Comparison of ENCODE assay signal across 13 cellular contexts in genomic region chr17:27340990-27341595, GRCh38. TPM values are rescaled to one million over a fixed set of nuclear protein-coding genes. Genes with fewer than 3 reads are reported as not detected.
DNase-seq lines count a peak whose midpoint lies in the region; ATAC-seq, FAIRE-seq and TF ChIP-seq lines count a peak whose summit lies in the region.
"Had no signal": no experiment of that assay in that cellular context is flagged by ENCODE, and none has a peak within 500 bp of the region (broad histone marks: within the 10 kb centered on the region; RNA-seq: fewer than 3 reads in every experiment).

No MANE protein-coding gene starts in this region.

- DNase-seq in A549 (ENCODE audit: low read depth in 1 of 2, low spot score in 1 of 2) (no peak), H9 (no peak), immature natural killer cell (no peak), NCI-H345 treated with DMSO at 0.1 percent for 48 hours (lab: John Stamatoyannopoulos, UW; ENCODE audit: unreplicated experiment) (no peak), GM23248 (no peak)
- no peak for DNase-seq in activated CD4-positive, alpha-beta T cell treated with anti-CD3 and anti-CD28 coated beads, Interleukin-2, amount 50 U/mL, for 48 hours
- DNase-seq: NCI-H1048; pancreas; stimulated activated CD4-positive, alpha-beta T cell treated with anti-CD3 and anti-CD28 coated beads, Interleukin-15, amount 100 ng/mL, for 24 hours had no signal

- H3K9me3 Mint-ChIP-seq in H9 (no peaks in the 10 kb centered on the region; a peak in 1 of 5 replicates), immature natural killer cell (no peaks in the 10 kb centered on the region)
- H3K9me3 Mint-ChIP-seq: activated T-helper 1 cell treated with anti-CD3 and anti-CD28 coated beads, Interleukin-12 subunit alpha, Interleukin-12 subunit beta, Interleukin-2, Interleukin-4 antibody, amounts not matched to agents 30 ng/mL and 10 ng/mL and 1 ng/mL, durations not matched to agents 14 hours and 24 hours and 36 hours had no signal

- H3K9me3 ChIP-seq in A549 = no peaks in the 10 kb centered on the region
- no peaks in the 10 kb centered on the region for H3K9me3 ChIP-seq in H9 (ENCODE audit: control insufficient read depth, low read depth, low read length)
- H3K9me3 ChIP-seq in SU-DHL-6 (ENCODE audit: insufficient read depth, low read length) = no peaks in the 10 kb centered on the region
- H3K9me3 ChIP-seq in GM23248 (ENCODE audit: low read depth) = no peaks in the 10 kb centered on the region
- H3K9me3 ChIP-seq: pancreas, suprapubic skin had no signal

- no peak overlapping the region for H3K23ac ChIP-seq in H9 (ENCODE audit: insufficient read length, low read depth, low read length)

- H3K4ac ChIP-seq in H9 (ENCODE audit: low read depth, low read length) = no peak overlapping the region

- no peak overlapping the region for H4K8ac ChIP-seq in H9 (replicated peaks; ENCODE audit: insufficient read length, low read depth, low read length)

- in situ Hi-C loops in GM23248 (cut with MboI) = loop anchor here (10.0 kb wide), 1 partner anchor 154 kb away; no protein-coding TSS in a partner anchor

- no peak overlapping the region for H4K5ac ChIP-seq in H9 (ENCODE audit: insufficient read length, low read depth, low read length)

- no peak overlapping the region for H3T11ph ChIP-seq in H9 (ENCODE audit: low read length)

- H2AFZ ChIP-seq in H9 (ENCODE audit: low read length) (no peak overlapping the region), SU-DHL-6 (ENCODE audit: low read depth, low read length, severe bottlenecking) (peak overlapping the region; percentile 73), GM23248 (no peak overlapping the region)

- ATAC-seq in A549 (peak; percentile 7 to 28; a peak in 4 of 6 replicates), HG02759 (IDR thresholded peaks at IDR 0.05; ENCODE audit: unreplicated experiment) (no peak)

- H3F3A ChIP-seq in SU-DHL-6 (ENCODE audit: insufficient read depth) (peaks cover 43% of the 10 kb centered on the region), GM23248 (ENCODE audit: insufficient read depth) (no peaks in the 10 kb centered on the region)

- no peak for TF ChIP-seq EP300 in A549 (IDR thresholded peaks at IDR 0.05)

- H3K4me3 ChIP-seq in A549 (no peak overlapping the region), SU-DHL-6 (ENCODE audit: insufficient read depth, low read length, poor library complexity, severe bottlenecking) (no peak overlapping the region), GM23248 (no peak overlapping the region)
- H3K4me3 ChIP-seq: pancreas, suprapubic skin had no signal

- H2BK120ac ChIP-seq in H9 (ENCODE audit: low read depth, low read length, poor library complexity, severe bottlenecking) = no peak overlapping the region

- peaks cover 20% of the 10 kb centered on the region for H3K4me1 ChIP-seq in A549
- H3K4me1 ChIP-seq in H9 (ENCODE audit: insufficient read depth, low read length) = peaks cover 10% of the 10 kb centered on the region; the same call in 1 of the 2 replicates
- H3K4me1 ChIP-seq in GM23248 (ENCODE audit: insufficient read depth) = no peaks in the 10 kb centered on the region

- no peak for TF ChIP-seq RAD21 in A549 (conservative IDR thresholded peaks at IDR 0.05 in 1 of 2, IDR thresholded peaks at IDR 0.05 in 1 of 2)

- H3K18ac ChIP-seq in H9 (ENCODE audit: insufficient read length, low read depth, low read length) = no peak overlapping the region

- no peak overlapping the region for H2BK15ac ChIP-seq in H9 (ENCODE audit: low read depth, low read length)

- no peaks in the 10 kb centered on the region for H3K79me1 ChIP-seq in H9 (ENCODE audit: insufficient read depth, low read depth, low read length, poor library complexity, severe bottlenecking)

- no peak for TF ChIP-seq CTCF in A549 (IDR thresholded peaks at IDR 0.05)
- TF ChIP-seq CTCF in H9 (conservative IDR thresholded peaks at IDR 0.05) = no peak
- no peak for TF ChIP-seq CTCF in SU-DHL-6 (IDR thresholded peaks at IDR 0.05; ENCODE audit: insufficient read depth, low read length, poor library complexity, severe bottlenecking)

- H4K20me1 ChIP-seq in H9 (ENCODE audit: control insufficient read depth, insufficient read depth, insufficient read length) (no peaks in the 10 kb centered on the region), SU-DHL-6 (ENCODE audit: low read depth, low read length) (no peaks in the 10 kb centered on the region), GM23248 (ENCODE audit: insufficient read depth) (no peaks in the 10 kb centered on the region)

- WGBS in A549 (ENCODE audit: missing lambda C conversion rate) = 80% methylated on average over 7 of the region's 7 CpGs
- no CpG with 5 or more reads among the region's 7 CpGs for WGBS in H9 (ENCODE audit: extremely low coverage, insufficient read length, low lambda C conversion rate)
- WGBS in GM23248 (ENCODE audit: low coverage in 1 of 2, low lambda C conversion rate in 2 of 2, missing lambda C conversion rate in 2 of 2), 2 experiments = 21 to 25% methylated on average over 7 of the region's 7 CpGs

- no peak for TF ChIP-seq POLR2A in A549 (IDR thresholded peaks at IDR 0.05; ENCODE audit: low read length)

- no peaks in the 10 kb centered on the region for H3K36me3 Mint-ChIP-seq in H9 (ENCODE audit: insufficient read depth in 1 of 3, low read depth in 3 of 3)
- peaks cover 0 to 9% (median 0%) of the 10 kb centered on the region in 3 donors for H3K36me3 Mint-ChIP-seq in immature natural killer cell

- H3K27ac Mint-ChIP-seq in H9 = peak overlapping the region; percentile 14 to 95 (median 47); a peak in 5 of 7 replicates
- H3K27ac Mint-ChIP-seq in immature natural killer cell = peak overlapping the region; percentile 51 to 90 (median 72)
- H3K27ac Mint-ChIP-seq: activated T-helper 1 cell treated with anti-CD3 and anti-CD28 coated beads, Interleukin-12 subunit alpha, Interleukin-12 subunit beta, Interleukin-2, Interleukin-4 antibody, amounts not matched to agents 30 ng/mL and 10 ng/mL and 1 ng/mL, durations not matched to agents 14 hours and 24 hours and 36 hours had no signal

- peak overlapping the region; percentile 52; the same call in 1 of the 2 replicates for H3K14ac ChIP-seq in H9 (ENCODE audit: insufficient read depth, low read length)

- no peak for FAIRE-seq in A549 (lab: Jason Lieb, UNC)
- FAIRE-seq: pancreas had no signal

- H3K27me3 ChIP-seq in H9 (ENCODE audit: insufficient read depth, low read length) = no peaks in the 10 kb centered on the region
- no peaks in the 10 kb centered on the region for H3K27me3 ChIP-seq in SU-DHL-6 (ENCODE audit: low read length)
- H3K27me3 ChIP-seq in GM23248 (replicated peaks; ENCODE audit: insufficient read depth) = no peaks in the 10 kb centered on the region
- H3K27me3 ChIP-seq: pancreas, suprapubic skin had no signal

- no peak overlapping the region for H3K56ac ChIP-seq in H9 (ENCODE audit: insufficient read length, low read depth, low read length)

- H3K27ac ChIP-seq in A549 (peak overlapping the region; percentile 54 to 66; a peak in 4 of 6 replicates), H9 (ENCODE audit: insufficient read length, low read depth, low read length) (no peak overlapping the region), SU-DHL-6 (ENCODE audit: low read depth, low read length) (peak overlapping the region; percentile 92), GM23248 (no peak overlapping the region)
- H3K27ac ChIP-seq: pancreas, suprapubic skin had no signal

- H3K9ac ChIP-seq in H9 (ENCODE audit: extremely low read depth, insufficient read length, low read length) (no peak overlapping the region), SU-DHL-6 (ENCODE audit: low read length) (peak overlapping the region; percentile 26), GM23248 (no peak overlapping the region)

- CTCF ChIA-PET in A549 (lab: Yijun Ruan, JAX) = interaction anchor here (1.1 to 18.1 kb wide), 10 partner anchors 8 to 262 kb away, joined by 3 to 306 read pairs (median 4); partner anchors contain the start of gene WSB1

- POLR2A ChIA-PET in A549 (lab: Yijun Ruan, JAX) = interaction anchor here (1.4 kb wide), 1 partner anchor 47 kb away, joined by 4 read pairs; no protein-coding TSS in a partner anchor

- H3K36me3 ChIP-seq in SU-DHL-6 (ENCODE audit: low read length) (no peaks in the 10 kb centered on the region), GM23248 (ENCODE audit: low read depth) (no peaks in the 10 kb centered on the region)
- H3K36me3 ChIP-seq: pancreas, suprapubic skin had no signal

- no peaks in the 10 kb centered on the region for H3K79me2 ChIP-seq in H9 (ENCODE audit: insufficient read depth, low read length)
- H3K79me2 ChIP-seq in SU-DHL-6 (ENCODE audit: insufficient read depth, low read length) = no peaks in the 10 kb centered on the region
- H3K79me2 ChIP-seq in GM23248 (ENCODE audit: insufficient read depth) = no peaks in the 10 kb centered on the region

- H2AK5ac ChIP-seq in H9 (ENCODE audit: insufficient read length, low read length) = no peak overlapping the region

- no peak overlapping the region for H2BK12ac ChIP-seq in H9 (ENCODE audit: insufficient read length, low read depth, low read length)

- peaks cover 3% of the 10 kb centered on the region for H3K23me2 ChIP-seq in H9 (ENCODE audit: insufficient read length, low read depth, low read length, poor library complexity, severe bottlenecking)

- no peak overlapping the region for H4K91ac ChIP-seq in H9 (ENCODE audit: insufficient read length, low read depth, low read length)

- no peak overlapping the region for H2BK20ac ChIP-seq in H9 (ENCODE audit: low read depth, low read length, poor library complexity, severe bottlenecking)

- H3K4me3 Mint-ChIP-seq in H9 = no peak overlapping the region
- peak overlapping the region in 4 of 5 donors; percentile 21 to 60 (median 52) for H3K4me3 Mint-ChIP-seq in immature natural killer cell
- H3K4me3 Mint-ChIP-seq: activated T-helper 1 cell treated with anti-CD3 and anti-CD28 coated beads, Interleukin-12 subunit alpha, Interleukin-12 subunit beta, Interleukin-2, Interleukin-4 antibody, amounts not matched to agents 30 ng/mL and 10 ng/mL and 1 ng/mL, durations not matched to agents 14 hours and 24 hours and 36 hours had no signal

- no peak overlapping the region; the same call in 2 of the 3 replicates for H3K4me2 ChIP-seq in A549
- H3K4me2 ChIP-seq in H9 (ENCODE audit: insufficient read depth, insufficient read length, low read length) = no peak overlapping the region
- peak overlapping the region; percentile 26 for H3K4me2 ChIP-seq in SU-DHL-6 (ENCODE audit: low read depth, low read length, poor library complexity, severe bottlenecking)
- H3K4me2 ChIP-seq in GM23248 (ENCODE audit: unreplicated experiment) = no peak overlapping the region

- H3K27me3 Mint-ChIP-seq in H9 (ENCODE audit: low read depth) = peaks cover 2% of the 10 kb centered on the region
- H3K27me3 Mint-ChIP-seq in immature natural killer cell (ENCODE audit: low read depth in 3 of 3) = peaks cover 0 to 3% (median 1%) of the 10 kb centered on the region in 3 donors

- no peaks in the 10 kb centered on the region for H3K9me2 ChIP-seq in SU-DHL-6 (replicated peaks; ENCODE audit: insufficient read depth, low read length)
- H3K9me2 ChIP-seq in GM23248 (ENCODE audit: insufficient read depth) = no peaks in the 10 kb centered on the region

- H3K4me1 Mint-ChIP-seq in H9 (peaks cover 67 to 77% of the 10 kb centered on the region in 2 experiments), immature natural killer cell (peaks cover 60 to 65% of the 10 kb centered on the region in 2 donors)

- H2BK5ac ChIP-seq in H9 (ENCODE audit: insufficient read length, low read length) = no peak overlapping the region

RNA-seq across cellular contexts. Expression of gene WSB1, which starts 47.2 kb away (rescaled TPM):
- polyA plus RNA-seq in A549 (2011; rRNA removed) (107 and 111 TPM in 2 replicates), A549 (2017; fragmentation: RNase III; extraction: RNeasy Plus Mini Kit Qiagen cat#74134 plus additional on column Dnase treatment) (41.1 to 50.7 TPM (median 46.0 TPM) in 3 replicates), immature natural killer cell (100 to 1,000 TPM; 163 to 253 (median 232) TPM), GM23248 (2016; fragmentation: Nextera tagmentation; extraction: Ambion mirVana) (116 and 135 TPM in 2 replicates)
- 81.8 and 97.0 TPM in 2 replicates for polyA plus RNA-seq in A549 (2012; cell fraction: cytosol; rRNA removed)
- polyA plus RNA-seq in A549 (2012; cell fraction: nucleus; rRNA removed) = 137 and 157 TPM in 2 replicates
- 31.2 and 45.5 TPM in 2 replicates for polyA minus RNA-seq in A549 (2011; rRNA and poly(A)+ RNA removed)
- 173 and 187 TPM in 2 replicates for total RNA-seq in H9 (2021)
- 127 and 155 TPM in 2 replicates for total RNA-seq in GM23248 (2014; rRNA removed; shearing (Covaris generic))

Comparison
In these comparisons a context has a peak if more than half of its experiments do, and no peak if none do; other contexts are left out.
1. H3K27ac ChIP-seq: peak in A549 (2 of 2) and SU-DHL-6 (single experiment); none in H9 (single experiment) and GM23248 (single experiment).
2. H3K4me3 Mint-ChIP-seq: peak in immature natural killer cell (4 of 5); none in H9 (0 of 2).